ENCODE assay signal across 33 cellular contexts in the genomic region with DNA sequence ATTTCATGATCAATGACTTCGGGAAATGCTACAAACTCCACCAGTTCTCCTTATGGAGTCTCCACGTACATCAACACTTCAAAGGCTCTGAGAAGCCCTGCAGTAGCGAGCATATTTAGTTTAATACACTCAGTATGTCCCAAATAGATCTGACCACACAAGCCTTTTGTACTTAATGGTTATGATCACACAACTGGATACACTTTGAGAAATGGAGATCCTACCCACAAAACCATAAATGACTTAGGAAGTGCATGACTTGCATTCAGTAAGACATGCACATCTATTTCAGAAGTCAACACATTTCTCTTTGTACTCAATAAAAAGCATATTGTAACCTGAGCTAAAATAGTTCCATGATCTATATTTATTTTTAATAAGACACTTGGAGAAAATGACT.
"Had no signal": no experiment of that assay in that cellular context is flagged by ENCODE, and none has a peak within 500 bp of the region (broad histone marks: within the 10 kb centered on the region; RNA-seq: fewer than 3 reads in every experiment).

No MANE protein-coding gene starts in this region.

- H3K9me3 ChIP-seq: adrenal gland, ascending aorta, body of pancreas, breast epithelium had no signal

- H3K36me3 ChIP-seq: adrenal gland, ascending aorta, brain microvascular endothelial cell, breast epithelium, cardiac muscle cell had no signal

- H3K4me1 ChIP-seq: ascending aorta, body of pancreas, breast epithelium had no signal

- DNase-seq: activated effector memory CD4-positive, alpha-beta T cell treated with anti-CD3 and anti-CD28 coated beads, Interleukin-2, amount 50 U/mL, for 16 hours; activated effector memory CD4-positive, alpha-beta T cell treated with Interleukin-2 at 50 U/mL for 16 hours; activated gamma-delta T cell; activated gamma-delta T cell treated with Interleukin-2 at 50 U/mL for 16 hours; activated naive CD4-positive, alpha-beta T cell; activated naive CD4-positive, alpha-beta T cell treated with anti-CD3 and anti-CD28 coated beads for 36 hours; activated naive CD4-positive, alpha-beta T cell treated with anti-CD3 and anti-CD28 coated beads, Interleukin-2, amount 10 ng/mL, durations not matched to agents 7 days and 5 days; activated naive CD4-positive, alpha-beta T cell treated with anti-CD3 and anti-CD28 coated beads, Interleukin-2, amount 50 U/mL, for 16 hours; activated naive CD4-positive, alpha-beta T cell treated with Interleukin-2 at 50 U/mL for 16 hours; activated naive CD8-positive, alpha-beta T cell treated with anti-CD3 and anti-CD28 coated beads for 36 hours; activated naive CD8-positive, alpha-beta T cell treated with anti-CD3 and anti-CD28 coated beads, Interleukin-2, amount 10 ng/mL, durations not matched to agents 7 days and 5 days; activated naive CD8-positive, alpha-beta T cell treated with anti-CD3 and anti-CD28 coated beads, Interleukin-2, amount 50 U/mL, for 24 hours; activated T-cell treated with anti-CD3 and anti-CD28 coated beads for 4 hours; activated T-cell treated with anti-CD3 and anti-CD28 coated beads, Interleukin-2, amount 50 U/mL, for 1 hour; activated T-cell treated with anti-CD3 and anti-CD28 coated beads, Interleukin-2, amount 50 U/mL, for 24 hours; activated T-cell treated with anti-CD3 and anti-CD28 coated beads, Interleukin-2, amount 50 U/mL, for 4 hours; activated T-cell treated with anti-CD3 and anti-CD28 coated beads, Interleukin-2, amount 50 U/mL, for 48 hours; activated T-cell treated with anti-CD3 and anti-CD28 coated beads, Interleukin-2, amount 50 U/mL, for 72 hours; adrenal gland; amniotic stem cell; amygdala; anterior cingulate cortex; aorta; body of pancreas; brain microvascular endothelial cell; caudate nucleus; central memory CD4-positive, alpha-beta T cell; cerebellar nuclear complex had no signal

- H3K27ac ChIP-seq: adrenal gland, ascending aorta, body of pancreas, brain microvascular endothelial cell, breast epithelium, cardiac muscle cell had no signal

- H3K27me3 ChIP-seq: adrenal gland, ascending aorta, body of pancreas, brain microvascular endothelial cell, breast epithelium, cardiac muscle cell had no signal

- ATAC-seq: activated naive CD4-positive, alpha-beta T cell treated with anti-CD3 and anti-CD28 coated beads, Interleukin-2, amount 50 U/mL, for 72 hours; activated naive CD8-positive, alpha-beta T cell treated with anti-CD3 and anti-CD28 coated beads, Interleukin-2, amount 50 U/mL, for 24 hours; activated T-cell treated with anti-CD3 and anti-CD28 coated beads, Interleukin-2, amount 50 U/mL, for 4 hours; activated T-cell treated with anti-CD3 and anti-CD28 coated beads, Interleukin-2, amount 50 U/mL, for 72 hours; activated T-helper 17 cell treated with anti-CD3 and anti-CD28 coated beads, Interleukin-2, amount 50 U/mL, for 72 hours; body of pancreas had no signal

- H3K4me3 ChIP-seq: adrenal gland, ascending aorta, body of pancreas, breast epithelium, cardiac muscle cell had no signal
